ENCODE assay signal across 9 cellular contexts in genomic region chr2:137674991-137675390, GRCh38.
"Had no signal": no experiment of that assay in that cellular context is flagged by ENCODE, and none has a peak within 500 bp of the region (broad histone marks: within the 10 kb centered on the region; RNA-seq: fewer than 3 reads in every experiment).

No MANE protein-coding gene starts in this region.

- H3K36me3 ChIP-seq: HAP-1 had no signal

- DNase-seq: GM23248, GOT3, H7, H9, HCEC 1CT, HFFc6 had no signal

- H3K9ac ChIP-seq: GM23248 had no signal

- H3K9me3 ChIP-seq: HAP-1 had no signal

- ATAC-seq: GM23338, HCT116 had no signal

- H3K27ac ChIP-seq: GM23248 had no signal

- H2AFZ ChIP-seq: GM23248, GM23338 had no signal

- H3K4me2 ChIP-seq: GM23338 had no signal

- H3K4me1 ChIP-seq: HAP-1 had no signal

- H3K4me3 ChIP-seq: GM23248, GM23338, HAP-1 had no signal
